ENCODE assay signal across 1 cellular context in the genomic region with DNA sequence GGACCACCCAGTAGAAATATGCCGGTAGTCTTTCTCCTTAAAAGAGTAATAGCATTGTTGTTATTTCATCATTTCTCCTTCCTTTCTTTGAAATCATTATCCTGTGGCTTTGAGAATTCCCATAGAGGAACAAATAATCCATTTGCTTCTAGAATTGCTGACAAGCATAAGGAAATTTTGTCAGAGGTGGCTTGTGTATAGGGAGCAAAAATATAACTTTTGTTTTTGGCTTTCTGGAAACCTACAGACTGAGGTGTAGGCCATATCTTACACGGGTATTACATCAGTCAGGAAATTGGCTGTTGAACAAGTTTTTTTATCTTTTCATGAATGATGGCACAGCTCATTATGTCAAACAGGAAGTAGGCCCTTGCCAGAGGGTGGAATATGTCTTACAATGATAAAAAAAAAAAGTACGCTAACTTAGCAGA.
TF ChIP-seq lines count a peak whose summit lies in the region.

No MANE protein-coding gene starts in this region.

TF ChIP-seq in K562, 482 proteins besides CTCF, POLR2A, EP300 and RAD21 (continued from another document and continues in another):
- TF ChIP-seq U2AF1 (optimal IDR thresholded peaks at IDR 0.05; ENCODE audit: low read depth, low read length) (no peak), ZC3H4 (CRISPR knock-in tag; IDR thresholded peaks at IDR 0.05; ENCODE audit: borderline replicate concordance) (no peak), SAP30 (IDR thresholded peaks at IDR 0.05; ENCODE audit: borderline replicate concordance, insufficient read depth, low read depth, low read length, poor library complexity, severe bottlenecking) (no peak), POLR2AphosphoS2 (IDR thresholded peaks at IDR 0.05; ENCODE audit: low read length) (no peak), TAL1 (IDR thresholded peaks at IDR 0.05) (peak; percentile 49), DNMT1 (IDR thresholded peaks at IDR 0.05) (no peak), KAT7 (CRISPR knock-in tag; IDR thresholded peaks at IDR 0.05; ENCODE audit: borderline replicate concordance) (no peak), STAT5B (CRISPR knock-in tag; IDR thresholded peaks at IDR 0.05) (no peak), SREBF1 (IDR thresholded peaks at IDR 0.05; ENCODE audit: borderline replicate concordance, low read depth, low read length) (no peak), GABPA (tag; conservative IDR thresholded peaks at IDR 0.05; ENCODE audit: low read depth) (peak; percentile 86), MED1 (CRISPR knock-in tag; IDR thresholded peaks at IDR 0.05; ENCODE audit: borderline replicate concordance) (no peak), JUN (IDR thresholded peaks at IDR 0.05; ENCODE audit: borderline replicate concordance, low read depth, low read length) (no peak), JUN (CRISPR knock-in tag; IDR thresholded peaks at IDR 0.05; ENCODE audit: borderline replicate concordance) (no peak), U2AF2 (optimal IDR thresholded peaks at IDR 0.05; ENCODE audit: low read depth, low read length) (no peak), NCOA1 (IDR thresholded peaks at IDR 0.05; ENCODE audit: low read depth) (no peak), SMARCE1 (IDR thresholded peaks at IDR 0.05) (no peak; the same call in 1 of the 2 replicates), ZNF124 (CRISPR knock-in tag; IDR thresholded peaks at IDR 0.05) (no peak), RAD51 (IDR thresholded peaks at IDR 0.05; ENCODE audit: borderline replicate concordance, low read depth) (no peak), CREB1 (IDR thresholded peaks at IDR 0.05) (no peak), CREB1 (CRISPR knock-in tag; IDR thresholded peaks at IDR 0.05) (no peak), MAFG (tag; conservative IDR thresholded peaks at IDR 0.05) (peak; percentile 64; the same call in 1 of the 2 replicates), ARNT (IDR thresholded peaks at IDR 0.05) (peak in 1 of 2 experiments; percentile 84; a peak in 2 of 4 replicates), KLF16 (IDR thresholded peaks at IDR 0.05) (no peak), HDAC2 (IDR thresholded peaks at IDR 0.05) (no peak), EHMT2 (IDR thresholded peaks at IDR 0.05) (no peak), MCM5 (IDR thresholded peaks at IDR 0.05; ENCODE audit: low read depth) (no peak), TEAD2 (tag; IDR thresholded peaks at IDR 0.05) (no peak), ZC3H11A (IDR thresholded peaks at IDR 0.05; ENCODE audit: low read depth, low read length) (no peak), ZSCAN32 (CRISPR knock-in tag; IDR thresholded peaks at IDR 0.05) (no peak), ETV6 (IDR thresholded peaks at IDR 0.05; ENCODE audit: borderline replicate concordance in 1 of 2, low read depth in 2 of 2, low read length in 1 of 2) (no peak), ETV6 (CRISPR knock-in tag; IDR thresholded peaks at IDR 0.05; ENCODE audit: borderline replicate concordance) (no peak), ZNF354B (CRISPR knock-in tag; IDR thresholded peaks at IDR 0.05) (no peak; the same call in 1 of the 2 replicates), TEAD1 (CRISPR knock-in tag; IDR thresholded peaks at IDR 0.05) (peak in 1 of 2 experiments; percentile 49; a peak in 1 of 4 replicates), ADNP (tag; IDR thresholded peaks at IDR 0.05) (no peak), ZNF79 (CRISPR knock-in tag; IDR thresholded peaks at IDR 0.05; ENCODE audit: low read depth) (no peak), EZH2 (IDR thresholded peaks at IDR 0.05; ENCODE audit: borderline replicate concordance, low read depth, low read length) (no peak), MIER1 (IDR thresholded peaks at IDR 0.05; ENCODE audit: low read depth) (no peak), PPARD (CRISPR knock-in tag; IDR thresholded peaks at IDR 0.05) (no peak), ZNF75A (CRISPR knock-in tag; IDR thresholded peaks at IDR 0.05) (no peak; the same call in 1 of the 2 replicates), ZEB2 (IDR thresholded peaks at IDR 0.05) (0 out of 2 replicates have a peak, but pooled peaks have one; percentile 53), CEBPB (tag; IDR thresholded peaks at IDR 0.05) (peak; percentile 82), ARID2 (IDR thresholded peaks at IDR 0.05) (no peak), ZNF384 (IDR thresholded peaks at IDR 0.05; ENCODE audit: low read depth, low read length) (peak; percentile 94), NFIC (IDR thresholded peaks at IDR 0.05) (peak; percentile 66; the same call in 1 of the 2 replicates), SMARCA4 (IDR thresholded peaks at IDR 0.05) (peak; percentile 72; the same call in 1 of the 2 replicates)
- TF ChIP-seq, protein P1, sequence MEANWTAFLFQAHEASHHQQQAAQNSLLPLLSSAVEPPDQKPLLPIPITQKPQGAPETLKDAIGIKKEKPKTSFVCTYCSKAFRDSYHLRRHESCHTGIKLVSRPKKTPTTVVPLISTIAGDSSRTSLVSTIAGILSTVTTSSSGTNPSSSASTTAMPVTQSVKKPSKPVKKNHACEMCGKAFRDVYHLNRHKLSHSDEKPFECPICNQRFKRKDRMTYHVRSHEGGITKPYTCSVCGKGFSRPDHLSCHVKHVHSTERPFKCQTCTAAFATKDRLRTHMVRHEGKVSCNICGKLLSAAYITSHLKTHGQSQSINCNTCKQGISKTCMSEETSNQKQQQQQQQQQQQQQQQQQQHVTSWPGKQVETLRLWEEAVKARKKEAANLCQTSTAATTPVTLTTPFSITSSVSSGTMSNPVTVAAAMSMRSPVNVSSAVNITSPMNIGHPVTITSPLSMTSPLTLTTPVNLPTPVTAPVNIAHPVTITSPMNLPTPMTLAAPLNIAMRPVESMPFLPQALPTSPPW (CRISPR knock-in tag; IDR thresholded peaks at IDR 0.05): peak; percentile 55; the same call in 1 of the 2 replicates
- TF ChIP-seq, protein P2, sequence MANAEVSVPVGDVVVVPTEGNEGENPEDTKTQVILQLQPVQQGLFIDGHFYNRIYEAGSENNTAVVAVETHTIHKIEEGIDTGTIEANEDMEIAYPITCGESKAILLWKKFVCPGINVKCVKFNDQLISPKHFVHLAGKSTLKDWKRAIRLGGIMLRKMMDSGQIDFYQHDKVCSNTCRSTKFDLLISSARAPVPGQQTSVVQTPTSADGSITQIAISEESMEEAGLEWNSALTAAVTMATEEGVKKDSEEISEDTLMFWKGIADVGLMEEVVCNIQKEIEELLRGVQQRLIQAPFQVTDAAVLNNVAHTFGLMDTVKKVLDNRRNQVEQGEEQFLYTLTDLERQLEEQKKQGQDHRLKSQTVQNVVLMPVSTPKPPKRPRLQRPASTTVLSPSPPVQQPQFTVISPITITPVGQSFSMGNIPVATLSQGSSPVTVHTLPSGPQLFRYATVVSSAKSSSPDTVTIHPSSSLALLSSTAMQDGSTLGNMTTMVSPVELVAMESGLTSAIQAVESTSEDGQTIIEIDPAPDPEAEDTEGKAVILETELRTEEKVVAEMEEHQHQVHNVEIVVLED (CRISPR knock-in tag; IDR thresholded peaks at IDR 0.05): peak; percentile 3; the same call in 1 of the 2 replicates
- TF ChIP-seq, protein P3, sequence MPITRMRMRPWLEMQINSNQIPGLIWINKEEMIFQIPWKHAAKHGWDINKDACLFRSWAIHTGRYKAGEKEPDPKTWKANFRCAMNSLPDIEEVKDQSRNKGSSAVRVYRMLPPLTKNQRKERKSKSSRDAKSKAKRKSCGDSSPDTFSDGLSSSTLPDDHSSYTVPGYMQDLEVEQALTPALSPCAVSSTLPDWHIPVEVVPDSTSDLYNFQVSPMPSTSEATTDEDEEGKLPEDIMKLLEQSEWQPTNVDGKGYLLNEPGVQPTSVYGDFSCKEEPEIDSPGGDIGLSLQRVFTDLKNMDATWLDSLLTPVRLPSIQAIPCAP (CRISPR knock-in tag; IDR thresholded peaks at IDR 0.05; ENCODE audit: borderline replicate concordance): no peak
- TF ChIP-seq, protein P4, sequence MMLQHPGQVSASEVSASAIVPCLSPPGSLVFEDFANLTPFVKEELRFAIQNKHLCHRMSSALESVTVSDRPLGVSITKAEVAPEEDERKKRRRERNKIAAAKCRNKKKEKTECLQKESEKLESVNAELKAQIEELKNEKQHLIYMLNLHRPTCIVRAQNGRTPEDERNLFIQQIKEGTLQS (IDR thresholded peaks at IDR 0.05): peak; percentile 84; the same call in 1 of the 2 replicates
- TF ChIP-seq, protein P4 (CRISPR knock-in tag; conservative IDR thresholded peaks at IDR 0.05): no peak
- TF ChIP-seq, protein P5, sequence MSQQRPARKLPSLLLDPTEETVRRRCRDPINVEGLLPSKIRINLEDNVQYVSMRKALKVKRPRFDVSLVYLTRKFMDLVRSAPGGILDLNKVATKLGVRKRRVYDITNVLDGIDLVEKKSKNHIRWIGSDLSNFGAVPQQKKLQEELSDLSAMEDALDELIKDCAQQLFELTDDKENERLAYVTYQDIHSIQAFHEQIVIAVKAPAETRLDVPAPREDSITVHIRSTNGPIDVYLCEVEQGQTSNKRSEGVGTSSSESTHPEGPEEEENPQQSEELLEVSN (IDR thresholded peaks at IDR 0.05; ENCODE audit: borderline replicate concordance in 1 of 2, extremely low read depth in 1 of 2, insufficient read depth in 1 of 2, insufficient read length in 1 of 2, low read depth in 1 of 2, low read length in 1 of 2, poor library complexity in 1 of 2, severe bottlenecking in 1 of 2): no peak
- TF ChIP-seq, protein P6, sequence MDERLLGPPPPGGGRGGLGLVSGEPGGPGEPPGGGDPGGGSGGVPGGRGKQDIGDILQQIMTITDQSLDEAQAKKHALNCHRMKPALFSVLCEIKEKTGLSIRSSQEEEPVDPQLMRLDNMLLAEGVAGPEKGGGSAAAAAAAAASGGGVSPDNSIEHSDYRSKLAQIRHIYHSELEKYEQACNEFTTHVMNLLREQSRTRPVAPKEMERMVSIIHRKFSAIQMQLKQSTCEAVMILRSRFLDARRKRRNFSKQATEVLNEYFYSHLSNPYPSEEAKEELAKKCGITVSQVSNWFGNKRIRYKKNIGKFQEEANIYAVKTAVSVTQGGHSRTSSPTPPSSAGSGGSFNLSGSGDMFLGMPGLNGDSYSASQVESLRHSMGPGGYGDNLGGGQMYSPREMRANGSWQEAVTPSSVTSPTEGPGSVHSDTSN (CRISPR knock-in tag; IDR thresholded peaks at IDR 0.05; ENCODE audit: low read depth): no peak
- TF ChIP-seq, protein P6 (tag; conservative IDR thresholded peaks at IDR 0.05; ENCODE audit: low read depth): peak; percentile 88
- TF ChIP-seq, protein P7, sequence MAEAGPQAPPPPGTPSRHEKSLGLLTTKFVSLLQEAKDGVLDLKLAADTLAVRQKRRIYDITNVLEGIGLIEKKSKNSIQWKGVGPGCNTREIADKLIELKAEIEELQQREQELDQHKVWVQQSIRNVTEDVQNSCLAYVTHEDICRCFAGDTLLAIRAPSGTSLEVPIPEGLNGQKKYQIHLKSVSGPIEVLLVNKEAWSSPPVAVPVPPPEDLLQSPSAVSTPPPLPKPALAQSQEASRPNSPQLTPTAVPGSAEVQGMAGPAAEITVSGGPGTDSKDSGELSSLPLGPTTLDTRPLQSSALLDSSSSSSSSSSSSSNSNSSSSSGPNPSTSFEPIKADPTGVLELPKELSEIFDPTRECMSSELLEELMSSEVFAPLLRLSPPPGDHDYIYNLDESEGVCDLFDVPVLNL (CRISPR knock-in tag; IDR thresholded peaks at IDR 0.05; ENCODE audit: low read depth): no peak
- TF ChIP-seq, protein P8, sequence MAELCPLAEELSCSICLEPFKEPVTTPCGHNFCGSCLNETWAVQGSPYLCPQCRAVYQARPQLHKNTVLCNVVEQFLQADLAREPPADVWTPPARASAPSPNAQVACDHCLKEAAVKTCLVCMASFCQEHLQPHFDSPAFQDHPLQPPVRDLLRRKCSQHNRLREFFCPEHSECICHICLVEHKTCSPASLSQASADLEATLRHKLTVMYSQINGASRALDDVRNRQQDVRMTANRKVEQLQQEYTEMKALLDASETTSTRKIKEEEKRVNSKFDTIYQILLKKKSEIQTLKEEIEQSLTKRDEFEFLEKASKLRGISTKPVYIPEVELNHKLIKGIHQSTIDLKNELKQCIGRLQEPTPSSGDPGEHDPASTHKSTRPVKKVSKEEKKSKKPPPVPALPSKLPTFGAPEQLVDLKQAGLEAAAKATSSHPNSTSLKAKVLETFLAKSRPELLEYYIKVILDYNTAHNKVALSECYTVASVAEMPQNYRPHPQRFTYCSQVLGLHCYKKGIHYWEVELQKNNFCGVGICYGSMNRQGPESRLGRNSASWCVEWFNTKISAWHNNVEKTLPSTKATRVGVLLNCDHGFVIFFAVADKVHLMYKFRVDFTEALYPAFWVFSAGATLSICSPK (IDR thresholded peaks at IDR 0.05; ENCODE audit: borderline replicate concordance): no peak
- TF ChIP-seq, protein P9, sequence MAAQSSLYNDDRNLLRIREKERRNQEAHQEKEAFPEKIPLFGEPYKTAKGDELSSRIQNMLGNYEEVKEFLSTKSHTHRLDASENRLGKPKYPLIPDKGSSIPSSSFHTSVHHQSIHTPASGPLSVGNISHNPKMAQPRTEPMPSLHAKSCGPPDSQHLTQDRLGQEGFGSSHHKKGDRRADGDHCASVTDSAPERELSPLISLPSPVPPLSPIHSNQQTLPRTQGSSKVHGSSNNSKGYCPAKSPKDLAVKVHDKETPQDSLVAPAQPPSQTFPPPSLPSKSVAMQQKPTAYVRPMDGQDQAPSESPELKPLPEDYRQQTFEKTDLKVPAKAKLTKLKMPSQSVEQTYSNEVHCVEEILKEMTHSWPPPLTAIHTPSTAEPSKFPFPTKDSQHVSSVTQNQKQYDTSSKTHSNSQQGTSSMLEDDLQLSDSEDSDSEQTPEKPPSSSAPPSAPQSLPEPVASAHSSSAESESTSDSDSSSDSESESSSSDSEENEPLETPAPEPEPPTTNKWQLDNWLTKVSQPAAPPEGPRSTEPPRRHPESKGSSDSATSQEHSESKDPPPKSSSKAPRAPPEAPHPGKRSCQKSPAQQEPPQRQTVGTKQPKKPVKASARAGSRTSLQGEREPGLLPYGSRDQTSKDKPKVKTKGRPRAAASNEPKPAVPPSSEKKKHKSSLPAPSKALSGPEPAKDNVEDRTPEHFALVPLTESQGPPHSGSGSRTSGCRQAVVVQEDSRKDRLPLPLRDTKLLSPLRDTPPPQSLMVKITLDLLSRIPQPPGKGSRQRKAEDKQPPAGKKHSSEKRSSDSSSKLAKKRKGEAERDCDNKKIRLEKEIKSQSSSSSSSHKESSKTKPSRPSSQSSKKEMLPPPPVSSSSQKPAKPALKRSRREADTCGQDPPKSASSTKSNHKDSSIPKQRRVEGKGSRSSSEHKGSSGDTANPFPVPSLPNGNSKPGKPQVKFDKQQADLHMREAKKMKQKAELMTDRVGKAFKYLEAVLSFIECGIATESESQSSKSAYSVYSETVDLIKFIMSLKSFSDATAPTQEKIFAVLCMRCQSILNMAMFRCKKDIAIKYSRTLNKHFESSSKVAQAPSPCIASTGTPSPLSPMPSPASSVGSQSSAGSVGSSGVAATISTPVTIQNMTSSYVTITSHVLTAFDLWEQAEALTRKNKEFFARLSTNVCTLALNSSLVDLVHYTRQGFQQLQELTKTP (IDR thresholded peaks at IDR 0.05; ENCODE audit: low read depth in 1 of 2, partially characterized antibody in 2 of 2): no peak
